In genomic region chr1:111200802-111201161, GRCh38 we compare ENCODE assay signal across 11 cellular contexts. TPM values are rescaled to one million over a fixed set of nuclear protein-coding genes. Genes with fewer than 3 reads are reported as not detected.
DNase-seq lines count a peak whose midpoint lies in the region; ATAC-seq and TF ChIP-seq lines count a peak whose summit lies in the region.
"Had no signal": no experiment of that assay in that cellular context is flagged by ENCODE, and none has a peak within 500 bp of the region (broad histone marks: within the 10 kb centered on the region; RNA-seq: fewer than 3 reads in every experiment).

No MANE protein-coding gene starts in this region.

- H3K4me1 Mint-ChIP-seq in T-helper 1 cell treated with Interleukin-12 subunit alpha and Interleukin-12 subunit beta and Interleukin-4 antibody, amounts not matched to agents 30 μg/mL and 1 μg/mL, for 36 hours (ENCODE audit: low read depth), result peaks cover 61% of the 10 kb centered on the region
- peaks cover 55% of the 10 kb centered on the region for H3K4me1 Mint-ChIP-seq in T-helper 17 cell
- H3K4me1 Mint-ChIP-seq in immature natural killer cell, result peaks cover 76 to 82% of the 10 kb centered on the region in 2 donors
- peaks cover 83% of the 10 kb centered on the region for H3K4me1 Mint-ChIP-seq in stimulated activated memory B cell treated with anti-CD40 and anti-IgM and Interleukin-4, amounts not matched to agents 10 μg/mL and 1 μg/mL and 100 μg/mL, for 72 hours
- H3K4me1 Mint-ChIP-seq in WTC11, result peaks cover 14% of the 10 kb centered on the region

- peak overlapping the region; percentile 94 for H3K27ac Mint-ChIP-seq in T-helper 1 cell treated with Interleukin-12 subunit alpha and Interleukin-12 subunit beta and Interleukin-4 antibody, amounts not matched to agents 30 μg/mL and 1 μg/mL, for 36 hours
- H3K27ac Mint-ChIP-seq in T-helper 17 cell (peak overlapping the region; percentile 98), immature natural killer cell (peak overlapping the region; percentile 95 to 99 (median 98)), WTC11 (no peak overlapping the region)
- peak overlapping the region; percentile 88 for H3K27ac Mint-ChIP-seq in stimulated activated memory B cell treated with anti-CD40 and anti-IgM and Interleukin-4, amounts not matched to agents 10 μg/mL and 1 μg/mL and 100 μg/mL, for 72 hours

- ATAC-seq in T-helper 17 cell, result no peak
- no peak for ATAC-seq in stimulated activated memory B cell treated with anti-CD40 and anti-IgM and Interleukin-4, amounts not matched to agents 10 μg/mL and 1 μg/mL and 100 μg/mL, for 72 hours
- no peak for ATAC-seq in WTC11
- no peak for ATAC-seq in HG02759 (IDR thresholded peaks at IDR 0.05; ENCODE audit: unreplicated experiment)
- no peak for ATAC-seq in HG02885 (IDR thresholded peaks at IDR 0.05; ENCODE audit: poor library complexity, unreplicated experiment)

- CTCF ChIA-PET in WTC11 (lab: Charles Lee), result no interaction called here

- POLR2A ChIA-PET in WTC11 (lab: Charles Lee), result no interaction called here

- no peak for TF ChIP-seq CTCF in WTC11 (IDR thresholded peaks at IDR 0.05)

- no peaks in the 10 kb centered on the region for H3K9me3 ChIP-seq in T-helper 17 cell (ENCODE audit: control insufficient read depth, low read length, poor library complexity, severe bottlenecking)
- H3K9me3 ChIP-seq: psoas muscle had no signal

- H3K27me3 Mint-ChIP-seq in T-helper 1 cell treated with Interleukin-12 subunit alpha and Interleukin-12 subunit beta and Interleukin-4 antibody, amounts not matched to agents 30 μg/mL and 1 μg/mL, for 36 hours (ENCODE audit: low read depth), result no peaks in the 10 kb centered on the region
- H3K27me3 Mint-ChIP-seq in T-helper 17 cell (no peaks in the 10 kb centered on the region), immature natural killer cell (ENCODE audit: low read depth in 3 of 3) (peaks cover 11 to 37% (median 19%) of the 10 kb centered on the region in 3 donors), WTC11 (ENCODE audit: low read depth) (peaks cover 35% of the 10 kb centered on the region)
- H3K27me3 Mint-ChIP-seq in stimulated activated memory B cell treated with anti-CD40 and anti-IgM and Interleukin-4, amounts not matched to agents 10 μg/mL and 1 μg/mL and 100 μg/mL, for 72 hours, result no peaks in the 10 kb centered on the region

- H3K9me3 Mint-ChIP-seq in T-helper 1 cell treated with Interleukin-12 subunit alpha and Interleukin-12 subunit beta and Interleukin-4 antibody, amounts not matched to agents 30 μg/mL and 1 μg/mL, for 36 hours, result no peaks in the 10 kb centered on the region
- H3K9me3 Mint-ChIP-seq in immature natural killer cell (no peaks in the 10 kb centered on the region), WTC11 (no peaks in the 10 kb centered on the region)
- H3K9me3 Mint-ChIP-seq in stimulated activated memory B cell treated with anti-CD40 and anti-IgM and Interleukin-4, amounts not matched to agents 10 μg/mL and 1 μg/mL and 100 μg/mL, for 72 hours, result no peaks in the 10 kb centered on the region

- no peak for DNase-seq in T-helper 1 cell
- DNase-seq in T-helper 17 cell, result no peak
- DNase-seq in immature natural killer cell, result no peak
- no peak for DNase-seq in WTC11 (ENCODE audit: low spot score)
- DNase-seq: MM.1S, NCI-H524 had no signal

- H3K36me3 Mint-ChIP-seq in T-helper 1 cell treated with Interleukin-12 subunit alpha and Interleukin-12 subunit beta and Interleukin-4 antibody, amounts not matched to agents 30 μg/mL and 1 μg/mL, for 36 hours (ENCODE audit: low read depth), result peaks cover 37% of the 10 kb centered on the region
- peaks cover 18% of the 10 kb centered on the region for H3K36me3 Mint-ChIP-seq in T-helper 17 cell (ENCODE audit: low read depth)
- peaks cover 31 to 41% (median 37%) of the 10 kb centered on the region in 3 donors for H3K36me3 Mint-ChIP-seq in immature natural killer cell
- H3K36me3 Mint-ChIP-seq in stimulated activated memory B cell treated with anti-CD40 and anti-IgM and Interleukin-4, amounts not matched to agents 10 μg/mL and 1 μg/mL and 100 μg/mL, for 72 hours, result peaks cover 28% of the 10 kb centered on the region
- no peaks in the 10 kb centered on the region for H3K36me3 Mint-ChIP-seq in WTC11

- H3K4me3 Mint-ChIP-seq in T-helper 1 cell treated with Interleukin-12 subunit alpha and Interleukin-12 subunit beta and Interleukin-4 antibody, amounts not matched to agents 30 μg/mL and 1 μg/mL, for 36 hours, result peak overlapping the region; percentile 96
- H3K4me3 Mint-ChIP-seq in T-helper 17 cell, result peak overlapping the region; percentile 98
- H3K4me3 Mint-ChIP-seq in immature natural killer cell, result peak overlapping the region; percentile 96 to 100 (median 99)
- peak overlapping the region; percentile 71 for H3K4me3 Mint-ChIP-seq in stimulated activated memory B cell treated with anti-CD40 and anti-IgM and Interleukin-4, amounts not matched to agents 10 μg/mL and 1 μg/mL and 100 μg/mL, for 72 hours
- no peak overlapping the region for H3K4me3 Mint-ChIP-seq in WTC11

TF ChIP-seq in WTC11, 78 proteins besides CTCF, POLR2A, EP300 and RAD21 (continues in another document):
- TF ChIP-seq GRHL2 (CRISPR knock-in tag; IDR thresholded peaks at IDR 0.05; ENCODE audit: insufficient replicate concordance, severe bottlenecking) (no peak), USF2 (CRISPR knock-in tag; IDR thresholded peaks at IDR 0.05) (no peak), SOX15 (CRISPR knock-in tag; IDR thresholded peaks at IDR 0.05) (no peak), IRF1 (CRISPR knock-in tag; IDR thresholded peaks at IDR 0.05) (no peak), USF1 (CRISPR knock-in tag; IDR thresholded peaks at IDR 0.05) (no peak), E2F5 (CRISPR knock-in tag; IDR thresholded peaks at IDR 0.05) (no peak), AFF4 (CRISPR knock-in tag; IDR thresholded peaks at IDR 0.05; ENCODE audit: borderline replicate concordance) (no peak)

RNA-seq across cellular contexts. Expression of gene DENND2D, which starts 0.3 kb away (rescaled TPM):
- total RNA-seq in T-helper 17 cell (100 to 1,000 TPM in 1 of 2 donors, 10 to 100 TPM in 1; 62.4 to 126 TPM), WTC11 (2021) (2.1 to 2.9 TPM (median 2.2 TPM) in 3 replicates)
- 100 to 1,000 TPM; 145 to 474 (median 264) TPM for polyA plus RNA-seq in immature natural killer cell

RNA-seq across cellular contexts. Expression of gene CHI3L2, which starts 26.7 kb away (rescaled TPM):
- total RNA-seq in T-helper 17 cell (1 to 10 TPM; 8.1 to 9.1 TPM), WTC11 (2021) (0.41 to 0.61 TPM (median 0.41 TPM) in 3 replicates)
- polyA plus RNA-seq in immature natural killer cell, result 10 to 100 TPM; 36.2 to 57.1 (median 42.8) TPM

Comparison
In these comparisons a context has a peak if more than half of its experiments do, and no peak if none do; other contexts are left out.
1. RNA of gene DENND2D, which starts 0.3 kb away (total RNA-seq): 62.4 to 126 TPM in T-helper 17 cell; 2.1 to 2.9 TPM in WTC11; every median in the first group is over 10 times any median in the second.